In genomic region chr10:133358162-133358919, GRCh38 we compare ENCODE assay signal across 14 cellular contexts. TPM values are rescaled to one million over a fixed set of nuclear protein-coding genes. Genes with fewer than 3 reads are reported as not detected.
DNase-seq lines count a peak whose midpoint lies in the region; ATAC-seq and TF ChIP-seq lines count a peak whose summit lies in the region.
"Had no signal": no experiment of that assay in that cellular context is flagged by ENCODE, and none has a peak within 500 bp of the region (broad histone marks: within the 10 kb centered on the region; RNA-seq: fewer than 3 reads in every experiment).

No MANE protein-coding gene starts in this region.

- 84% methylated on average over 28 of the region's 41 CpGs for WGBS in esophagus muscularis mucosa
- WGBS in lung, 2 donors = 82% methylated on average over 41 of the region's 41 CpGs
- 64% methylated on average over 7 of the region's 41 CpGs for WGBS in suprapubic skin

- intact Hi-C loops in esophagus muscularis mucosa (cut with DNase I) = no loop called here

- TF ChIP-seq CTCF in esophagus muscularis mucosa (IDR thresholded peaks at IDR 0.05) (no peak), lung (IDR thresholded peaks at IDR 0.05; ENCODE audit: control extremely low read depth, extremely low read depth) (no peak), suprapubic skin (IDR thresholded peaks at IDR 0.05) (no peak)

- H3K27ac ChIP-seq in esophagus muscularis mucosa (replicated peaks in 1 of 4) = peak overlapping the region in 3 of 4 donors; percentile 33 to 63 (median 52)
- no peak overlapping the region for H3K27ac ChIP-seq in lung (ENCODE audit: low read depth in 1 of 2, low read length in 1 of 2)
- H3K27ac ChIP-seq in suprapubic skin = peak overlapping the region; percentile 29
- H3K27ac ChIP-seq: thoracic aorta had no signal

- H3K4me1 Mint-ChIP-seq in activated CD4-positive, alpha-beta T cell treated with anti-CD3 and anti-CD28 coated beads, Interleukin-2, amount 10 ng/mL, durations not matched to agents 7 days and 5 days = peaks cover 3% of the 10 kb centered on the region
- H3K4me1 Mint-ChIP-seq in T-helper 2 cell treated with Interferon-gamma antibody and Interleukin-4, amounts not matched to agents 5 μg/mL and 100 μg/mL, for 36 hours (ENCODE audit: low read depth) = peaks cover 4% of the 10 kb centered on the region

- no peak for DNase-seq in activated CD4-positive, alpha-beta T cell treated with anti-CD3 and anti-CD28 coated beads, Interleukin-2, amount 10 ng/mL, durations not matched to agents 7 days and 5 days
- no peak for DNase-seq in activated CD4-positive, alpha-beta T cell treated with anti-CD3 and anti-CD28 coated beads, Interleukin-2, amount 50 U/mL, for 1 hour
- DNase-seq in esophagus muscularis mucosa (ENCODE audit: extremely low spot score) (no peak), lung (ENCODE audit: low spot score) (no peak), suprapubic skin (ENCODE audit: low spot score in 2 of 2) (no peak), T-helper 2 cell (no peak)
- DNase-seq in T-helper 2 cell treated with Interferon-gamma antibody and Interleukin-4, amounts not matched to agents 5 μg/mL and 100 μg/mL, for 36 hours (ENCODE audit: low spot score) = no peak
- no peak for DNase-seq in activated CD4-positive, CD25-positive, alpha-beta regulatory T cell treated with anti-CD3 and anti-CD28 coated beads, Interleukin-2, amount 50 U/mL, for 72 hours
- DNase-seq: NCI-H526 treated with DMSO at 0.1 percent for 48 hours had no signal

- no peaks in the 10 kb centered on the region for H3K9me3 ChIP-seq in esophagus muscularis mucosa
- H3K9me3 ChIP-seq in lung (ENCODE audit: control insufficient read depth in 2 of 2, insufficient read depth in 1 of 2, low read length in 1 of 2) = no peaks in the 10 kb centered on the region
- H3K9me3 ChIP-seq in suprapubic skin = no peaks in the 10 kb centered on the region
- H3K9me3 ChIP-seq: thoracic aorta had no signal

- H3K4me1 ChIP-seq in esophagus muscularis mucosa (peaks cover 16 to 23% (median 17%) of the 10 kb centered on the region in 4 donors), lung (ENCODE audit: control insufficient read depth in 2 of 2, insufficient read depth in 2 of 2, low read length in 2 of 2) (peaks cover 0 to 10% of the 10 kb centered on the region in 2 donors), suprapubic skin (peaks cover 32% of the 10 kb centered on the region)

- no peaks in the 10 kb centered on the region for H3K27me3 Mint-ChIP-seq in activated CD4-positive, alpha-beta T cell treated with anti-CD3 and anti-CD28 coated beads, Interleukin-2, amount 10 ng/mL, durations not matched to agents 7 days and 5 days
- H3K27me3 Mint-ChIP-seq in T-helper 2 cell treated with Interferon-gamma antibody and Interleukin-4, amounts not matched to agents 5 μg/mL and 100 μg/mL, for 36 hours (ENCODE audit: low read depth) = no peaks in the 10 kb centered on the region
- H3K27me3 Mint-ChIP-seq: activated CD4-positive, alpha-beta memory T cell treated with anti-CD3 and anti-CD28 coated beads for 36 hours had no signal

- H3K4me3 ChIP-seq in esophagus muscularis mucosa (peak overlapping the region; percentile 59 to 74 (median 62)), lung (no peak overlapping the region), suprapubic skin (peak overlapping the region; percentile 78)

- POLR2A ChIA-PET in activated CD4-positive, alpha-beta T cell treated with anti-CD3 and anti-CD28 coated beads, Interleukin-2, amount 10 ng/mL, durations not matched to agents 7 days and 5 days (lab: Charles Lee) = no interaction called here

- peaks cover 2% of the 10 kb centered on the region for H3K36me3 Mint-ChIP-seq in activated CD4-positive, alpha-beta T cell treated with anti-CD3 and anti-CD28 coated beads, Interleukin-2, amount 10 ng/mL, durations not matched to agents 7 days and 5 days (ENCODE audit: low read depth)
- peaks cover 5% of the 10 kb centered on the region for H3K36me3 Mint-ChIP-seq in T-helper 2 cell treated with Interferon-gamma antibody and Interleukin-4, amounts not matched to agents 5 μg/mL and 100 μg/mL, for 36 hours (ENCODE audit: low read depth)

- CTCF ChIA-PET in activated CD4-positive, alpha-beta T cell treated with anti-CD3 and anti-CD28 coated beads, Interleukin-2, amount 10 ng/mL, durations not matched to agents 7 days and 5 days (lab: Charles Lee) = interaction anchor here (0.9 to 1.3 kb wide), 2 partner anchors 29 kb away, joined by 3 read pairs; no protein-coding TSS in a partner anchor

- no peaks in the 10 kb centered on the region for H3K9me3 Mint-ChIP-seq in activated CD4-positive, alpha-beta T cell treated with anti-CD3 and anti-CD28 coated beads, Interleukin-2, amount 10 ng/mL, durations not matched to agents 7 days and 5 days
- no peaks in the 10 kb centered on the region for H3K9me3 Mint-ChIP-seq in T-helper 2 cell treated with Interferon-gamma antibody and Interleukin-4, amounts not matched to agents 5 μg/mL and 100 μg/mL, for 36 hours
- H3K9me3 Mint-ChIP-seq: activated CD4-positive, alpha-beta memory T cell treated with anti-CD3 and anti-CD28 coated beads for 36 hours had no signal

- peak overlapping the region; percentile 19 for H3K4me3 Mint-ChIP-seq in activated CD4-positive, alpha-beta T cell treated with anti-CD3 and anti-CD28 coated beads, Interleukin-2, amount 10 ng/mL, durations not matched to agents 7 days and 5 days
- H3K4me3 Mint-ChIP-seq in T-helper 2 cell treated with Interferon-gamma antibody and Interleukin-4, amounts not matched to agents 5 μg/mL and 100 μg/mL, for 36 hours = no peak overlapping the region

- H3K36me3 ChIP-seq in esophagus muscularis mucosa = peaks cover 0 to 21% (median 18%) of the 10 kb centered on the region in 4 donors
- H3K36me3 ChIP-seq in lung (ENCODE audit: control insufficient read depth in 2 of 2, insufficient read depth in 2 of 2, low read length in 2 of 2) = peaks cover 0 to 16% of the 10 kb centered on the region in 2 donors
- peaks cover 13% of the 10 kb centered on the region for H3K36me3 ChIP-seq in suprapubic skin

- TF ChIP-seq EP300 in esophagus muscularis mucosa (IDR thresholded peaks at IDR 0.05) (no peak), suprapubic skin (IDR thresholded peaks at IDR 0.05) (no peak)

- peak; percentile 5 for ATAC-seq in lung (ENCODE audit: insufficient read depth, low FRiP score)

- no peak overlapping the region for H3K27ac Mint-ChIP-seq in activated CD4-positive, alpha-beta T cell treated with anti-CD3 and anti-CD28 coated beads, Interleukin-2, amount 10 ng/mL, durations not matched to agents 7 days and 5 days
- H3K27ac Mint-ChIP-seq in T-helper 2 cell treated with Interferon-gamma antibody and Interleukin-4, amounts not matched to agents 5 μg/mL and 100 μg/mL, for 36 hours = no peak overlapping the region

- no peak for TF ChIP-seq POLR2A in esophagus muscularis mucosa (IDR thresholded peaks at IDR 0.05; ENCODE audit: low read depth)
- TF ChIP-seq POLR2A in suprapubic skin (IDR thresholded peaks at IDR 0.05) = no peak

- H3K27me3 ChIP-seq in esophagus muscularis mucosa (peaks cover 0 to 44% (median 10%) of the 10 kb centered on the region in 4 donors), lung (ENCODE audit: control insufficient read depth, insufficient read depth) (no peaks in the 10 kb centered on the region), suprapubic skin (no peaks in the 10 kb centered on the region)

RNA-seq across cellular contexts. Expression of gene FUOM, which starts 0.5 kb away (rescaled TPM):
- 10 to 100 TPM; 11.9 to 16.2 TPM for total RNA-seq in activated CD4-positive, alpha-beta T cell treated with anti-CD3 and anti-CD28 coated beads, Interleukin-2, amount 10 ng/mL, durations not matched to agents 7 days and 5 days
- total RNA-seq in esophagus muscularis mucosa = 10 to 100 TPM in 2 of 4 donors, 1 to 10 TPM in 2; 7.9 to 12.2 (median 10.5) TPM
- 10 to 100 TPM in 1 of 2 donors, 1 to 10 TPM in 1; 8.4 to 32.5 TPM for total RNA-seq in lung
- polyA plus RNA-seq in lung = 10 to 100 TPM; 35.8 to 41.4 TPM
- total RNA-seq in suprapubic skin = 10 to 100 TPM in 3 of 4 donors, 1 to 10 TPM in 1; 7.8 to 13.8 (median 11.7) TPM

RNA-seq across cellular contexts. Expression of gene PRAP1, which starts 11.2 kb away (rescaled TPM):
- not detected for total RNA-seq in activated CD4-positive, alpha-beta T cell treated with anti-CD3 and anti-CD28 coated beads, Interleukin-2, amount 10 ng/mL, durations not matched to agents 7 days and 5 days
- total RNA-seq in esophagus muscularis mucosa (not detected), lung (under 1 TPM in 1 of 2 donors, not detected in 1; 0.25 TPM), suprapubic skin (1 to 10 TPM in 1 of 4 donors, not detected in 3; 2.2 TPM)
- polyA plus RNA-seq in lung = not detected
- total RNA-seq: activated CD4-positive, alpha-beta memory T cell treated with anti-CD3 and anti-CD28 coated beads for 36 hours; Calu3; skeletal muscle tissue; thoracic aorta had no signal
- polyA plus RNA-seq: esophagus had no signal

RNA-seq across cellular contexts. Expression of gene ECHS1, which starts 14.8 kb away (rescaled TPM):
- 10 to 100 TPM; 34.9 to 40.2 TPM for total RNA-seq in activated CD4-positive, alpha-beta T cell treated with anti-CD3 and anti-CD28 coated beads, Interleukin-2, amount 10 ng/mL, durations not matched to agents 7 days and 5 days
- total RNA-seq in esophagus muscularis mucosa = 10 to 100 TPM; 64.0 to 77.7 (median 73.2) TPM
- 10 to 100 TPM; 44.5 to 82.4 TPM for total RNA-seq in lung
- 10 to 100 TPM; 71.1 to 83.9 TPM for polyA plus RNA-seq in lung
- 10 to 100 TPM; 44.2 to 64.9 (median 54.7) TPM for total RNA-seq in suprapubic skin

RNA-seq across cellular contexts. Expression of gene PAOX, which starts 20.7 kb away (rescaled TPM):
- 1 to 10 TPM; 2.6 to 5.0 TPM for total RNA-seq in activated CD4-positive, alpha-beta T cell treated with anti-CD3 and anti-CD28 coated beads, Interleukin-2, amount 10 ng/mL, durations not matched to agents 7 days and 5 days
- total RNA-seq in esophagus muscularis mucosa (10 to 100 TPM; 10.1 to 15.0 (median 14.3) TPM), lung (1 to 10 TPM; 6.9 to 7.0 TPM), suprapubic skin (10 to 100 TPM in 2 of 4 donors, 1 to 10 TPM in 2; 7.8 to 23.4 (median 14.3) TPM)
- polyA plus RNA-seq in lung = 1 to 10 TPM; 4.4 to 6.3 TPM

RNA-seq across cellular contexts. Expression of gene CALY, which starts 21.6 kb away (rescaled TPM):
- not detected for total RNA-seq in activated CD4-positive, alpha-beta T cell treated with anti-CD3 and anti-CD28 coated beads, Interleukin-2, amount 10 ng/mL, durations not matched to agents 7 days and 5 days
- total RNA-seq in esophagus muscularis mucosa (1 to 10 TPM; 1.6 to 3.6 (median 2.3) TPM), lung (not detected), suprapubic skin (under 1 TPM in 1 of 4 donors, not detected in 3; 0.30 TPM)
- not detected for polyA plus RNA-seq in lung
- total RNA-seq: activated CD4-positive, alpha-beta memory T cell treated with anti-CD3 and anti-CD28 coated beads for 36 hours; Calu3; skeletal muscle tissue; thoracic aorta had no signal

Comparison
In these comparisons a context has a peak if more than half of its experiments do, and no peak if none do; other contexts are left out.
1. H3K27ac ChIP-seq: peak in esophagus muscularis mucosa (3 of 4) and suprapubic skin (single experiment); none in lung (0 of 2).